8 cellular contexts compared by ENCODE assay signal in the genomic region with DNA sequence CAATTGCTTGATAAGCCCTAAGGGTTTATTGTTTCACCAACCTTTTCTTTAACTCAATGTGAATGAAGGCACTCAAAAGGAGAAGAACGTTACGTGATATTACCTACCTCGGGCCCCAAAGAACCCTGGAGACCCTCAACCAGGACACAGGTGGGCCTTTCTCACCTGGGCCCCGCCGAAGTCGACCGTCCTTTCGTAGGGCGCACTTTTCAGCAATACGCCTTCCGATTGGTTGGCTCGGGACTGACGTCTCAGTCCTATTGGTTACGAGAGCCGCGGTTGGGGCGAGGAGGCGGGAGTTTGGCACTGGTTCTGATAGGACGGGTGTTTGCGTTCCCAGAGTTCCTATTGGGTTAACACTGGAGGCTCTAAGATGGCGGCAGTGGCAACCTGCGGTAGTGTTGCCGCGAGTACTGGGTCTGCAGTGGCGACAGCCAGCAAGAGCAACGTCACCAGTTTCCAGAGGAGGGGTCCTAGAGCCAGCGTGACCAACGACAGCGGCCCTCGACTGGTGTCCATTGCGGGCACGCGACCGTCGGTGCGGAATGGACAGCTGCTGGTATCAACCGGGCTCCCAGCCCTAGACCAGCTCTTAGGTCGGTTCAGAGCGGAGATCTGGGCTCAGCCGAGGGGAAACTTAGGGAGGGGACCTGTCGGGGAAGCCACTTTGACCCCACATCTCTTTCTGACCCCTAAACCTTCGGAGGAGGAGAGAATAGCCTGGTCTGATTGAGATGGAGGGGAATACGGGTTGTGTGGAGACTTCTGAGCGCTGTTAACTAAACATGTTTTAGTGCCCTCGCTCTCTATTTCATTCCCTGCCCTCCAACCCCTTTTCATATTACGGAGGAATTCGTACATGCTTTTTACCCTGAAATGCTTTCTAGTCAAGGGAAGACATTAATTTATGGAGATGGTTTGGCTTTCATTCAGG. TPM values are rescaled to one million over a fixed set of nuclear protein-coding genes. Genes with fewer than 3 reads are reported as not detected.
A peak's percentile ranks its signal among the peaks of the same experiment; 100 is the strongest.
DNase-seq lines count a peak whose midpoint lies in the region; ATAC-seq, FAIRE-seq and TF ChIP-seq lines count a peak whose summit lies in the region.

A gene with protein sequence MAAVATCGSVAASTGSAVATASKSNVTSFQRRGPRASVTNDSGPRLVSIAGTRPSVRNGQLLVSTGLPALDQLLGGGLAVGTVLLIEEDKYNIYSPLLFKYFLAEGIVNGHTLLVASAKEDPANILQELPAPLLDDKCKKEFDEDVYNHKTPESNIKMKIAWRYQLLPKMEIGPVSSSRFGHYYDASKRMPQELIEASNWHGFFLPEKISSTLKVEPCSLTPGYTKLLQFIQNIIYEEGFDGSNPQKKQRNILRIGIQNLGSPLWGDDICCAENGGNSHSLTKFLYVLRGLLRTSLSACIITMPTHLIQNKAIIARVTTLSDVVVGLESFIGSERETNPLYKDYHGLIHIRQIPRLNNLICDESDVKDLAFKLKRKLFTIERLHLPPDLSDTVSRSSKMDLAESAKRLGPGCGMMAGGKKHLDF (plus strand): TSS at position 356 of the 934 bp plus-strand sequence. CDS start 18 bp downstream, at position 374.
A gene with protein sequence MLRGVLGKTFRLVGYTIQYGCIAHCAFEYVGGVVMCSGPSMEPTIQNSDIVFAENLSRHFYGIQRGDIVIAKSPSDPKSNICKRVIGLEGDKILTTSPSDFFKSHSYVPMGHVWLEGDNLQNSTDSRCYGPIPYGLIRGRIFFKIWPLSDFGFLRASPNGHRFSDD (minus strand): TSS at position 211 of the 934 bp plus-strand sequence. CDS start 46,346 bp downstream, outside the sequence.

- peak within 1 kb of the TSS; percentile 86 for H3K4me3 Mint-ChIP-seq in dendritic cell treated with granulocyte-macrophage colony-stimulating factor and Interleukin-4, amounts not matched to agents 40 ng/mL and 50 ng/mL, for 4 days

- H3K9ac ChIP-seq in BLaER1 treated with 17β-estradiol and CSF1 and Interleukin-3, amounts not matched to agents 10 nM and 100 nM = peak within 1 kb of the TSS; percentile 83 to 88 (median 86)
- H3K9ac ChIP-seq in HepG2 (ENCODE audit: insufficient read depth, low read depth, low read length) = peak within 1 kb of the TSS; percentile 83

- no peaks in the 10 kb centered on the region for H3K9me3 ChIP-seq in BLaER1 treated with 17β-estradiol and CSF1 and Interleukin-3, amounts not matched to agents 10 nM and 100 nM (replicated peaks in 1 of 11)
- no peaks in the 10 kb centered on the region for H3K9me3 ChIP-seq in HepG2 (ENCODE audit: low read length)

- peak within 1 kb of the TSS; percentile 90 for H3K27ac Mint-ChIP-seq in dendritic cell treated with granulocyte-macrophage colony-stimulating factor and Interleukin-4, amounts not matched to agents 40 ng/mL and 50 ng/mL, for 4 days

- H3K4me2 ChIP-seq in BLaER1 treated with 17β-estradiol and CSF1 and Interleukin-3, amounts not matched to agents 10 nM and 100 nM = peak within 1 kb of the TSS; percentile 74 to 94 (median 81)
- peak within 1 kb of the TSS; percentile 90 for H3K4me2 ChIP-seq in HepG2 (ENCODE audit: low read depth, low read length)

- H3K27ac ChIP-seq in BLaER1 treated with 17β-estradiol and CSF1 and Interleukin-3, amounts not matched to agents 10 nM and 100 nM = peak within 1 kb of the TSS; percentile 68 to 89 (median 80)
- H3K27ac ChIP-seq in HepG2 (ENCODE audit: extremely low read length, insufficient read depth, low read length) = peak within 1 kb of the TSS; percentile 89

- peaks cover 4 to 24% (median 8%) of the 10 kb centered on the region in 11 experiments; a peak in 17 of 22 replicates for H3K36me3 ChIP-seq in BLaER1 treated with 17β-estradiol and CSF1 and Interleukin-3, amounts not matched to agents 10 nM and 100 nM
- peaks cover 0 to 5% of the 10 kb centered on the region in 2 experiments; a peak in 1 of 5 replicates for H3K36me3 ChIP-seq in HepG2 (replicated peaks in 1 of 2; ENCODE audit: control insufficient read depth in 1 of 2, insufficient read depth in 2 of 2, low read length in 2 of 2)

- DNase-seq in NCI-H748 (lab: John Stamatoyannopoulos, UW; ENCODE audit: unreplicated experiment) (peak; percentile 99), HepG2 (ENCODE audit: low spot score) (peak; percentile 97)
- DNase-seq in activated CD4-positive, alpha-beta T cell treated with anti-CD3 and anti-CD28 coated beads, Interleukin-2, amount 50 U/mL, for 1 hour = peak; percentile 95
- DNase-seq in stimulated activated CD4-positive, alpha-beta T cell treated with anti-CD3 and anti-CD28 coated beads, Interleukin-4, amount 100 ng/mL, for 1 hour = peak; percentile 93

- H3K36me3 Mint-ChIP-seq in dendritic cell treated with granulocyte-macrophage colony-stimulating factor and Interleukin-4, amounts not matched to agents 40 ng/mL and 50 ng/mL, for 4 days (ENCODE audit: low read depth) = peaks cover 15% of the 10 kb centered on the region

- H3K4me1 Mint-ChIP-seq in dendritic cell treated with granulocyte-macrophage colony-stimulating factor and Interleukin-4, amounts not matched to agents 40 ng/mL and 50 ng/mL, for 4 days (ENCODE audit: low read depth) = peaks cover 5% of the 10 kb centered on the region

- peak within 1 kb of the TSS; percentile 82 to 98 (median 86) for H3K4me3 ChIP-seq in BLaER1 treated with 17β-estradiol and CSF1 and Interleukin-3, amounts not matched to agents 10 nM and 100 nM
- peak within 1 kb of the TSS; percentile 68 to 92 (median 86) for H3K4me3 ChIP-seq in HepG2 (replicated peaks in 1 of 3; ENCODE audit: insufficient read depth in 1 of 3, low read depth in 2 of 3, low read length in 3 of 3)

- BruUV-seq in HepG2 (replicated peaks; lab: Mats Ljungman, UMichigan) = TSS peak; percentile 82

- intact Hi-C loops in dendritic cell treated with granulocyte-macrophage colony-stimulating factor and Interleukin-4, amounts not matched to agents 40 ng/mL and 50 ng/mL, for 4 days (cut with micrococcal nuclease) = loop anchor here (1.0 to 10.0 kb wide), 2 partner anchors 140 to 295 kb away; a partner anchor contains a TSS
- intact Hi-C loops in HepG2 (cut with micrococcal nuclease; ENCODE audit: unreplicated experiment) = loop anchor here (10.0 kb wide), 1 partner anchor 305 kb away; a partner anchor contains a TSS

- WGBS in HepG2 (ENCODE audit: low lambda C conversion rate) = under 1% methylated on average over 17 of the region's 47 CpGs

- TF ChIP-seq CTCF in HepG2 (CRISPR knock-in tag; IDR thresholded peaks at IDR 0.05) = no peak; the same call in 1 of the 2 replicates

- FAIRE-seq in HepG2 (lab: Jason Lieb, UNC) = peak; percentile 58

- no peaks in the 10 kb centered on the region for H3K9me3 Mint-ChIP-seq in dendritic cell treated with granulocyte-macrophage colony-stimulating factor and Interleukin-4, amounts not matched to agents 40 ng/mL and 50 ng/mL, for 4 days

- peaks cover 67% of the 10 kb centered on the region for H3K79me2 ChIP-seq in HepG2 (ENCODE audit: insufficient read depth, low read length)

- POLR2A ChIA-PET in HepG2 (lab: Yijun Ruan, JAX) = no interaction called here

- TF ChIP-seq RAD21 in HepG2 (CRISPR knock-in tag; IDR thresholded peaks at IDR 0.05) = no peak

- H4K20me1 ChIP-seq in BLaER1 treated with 17β-estradiol and CSF1 and Interleukin-3, amounts not matched to agents 10 nM and 100 nM = peaks cover 0 to 7% (median 0%) of the 10 kb centered on the region in 11 experiments; a peak in 3 of 22 replicates
- H4K20me1 ChIP-seq in HepG2 (ENCODE audit: insufficient read depth, low read length) = no peaks in the 10 kb centered on the region

- H3K4me1 ChIP-seq in BLaER1 treated with 17β-estradiol and CSF1 and Interleukin-3, amounts not matched to agents 10 nM and 100 nM = peaks cover 9 to 30% (median 25%) of the 10 kb centered on the region in 10 experiments; a peak in 19 of 20 replicates
- H3K4me1 ChIP-seq in HepG2 (ENCODE audit: insufficient read depth, low read length) = peaks cover 42% of the 10 kb centered on the region

- no peaks in the 10 kb centered on the region for H3K27me3 Mint-ChIP-seq in dendritic cell treated with granulocyte-macrophage colony-stimulating factor and Interleukin-4, amounts not matched to agents 40 ng/mL and 50 ng/mL, for 4 days

- TF ChIP-seq POLR2A in HepG2 (IDR thresholded peaks at IDR 0.05; ENCODE audit: insufficient read depth in 1 of 2, low read depth in 2 of 2, low read length in 2 of 2) = peak; percentile 81 to 92

- in situ Hi-C loops in HepG2 (cut with HindIII; ENCODE audit: extremely low pct_ligation_motif_present, low pct_unique_long_range_greater_than_20kb) = no loop called here

- H2AFZ ChIP-seq in HepG2 (ENCODE audit: low read length) = peak within 1 kb of the TSS; percentile 52

- H3K27me3 ChIP-seq in BLaER1 treated with 17β-estradiol and CSF1 and Interleukin-3, amounts not matched to agents 10 nM and 100 nM = no peaks in the 10 kb centered on the region
- no peaks in the 10 kb centered on the region; a peak in 1 of 5 replicates for H3K27me3 ChIP-seq in HepG2 (ENCODE audit: control insufficient read depth in 1 of 2, insufficient read depth in 2 of 2, low read length in 2 of 2)

- ATAC-seq in GM19351 (IDR thresholded peaks at IDR 0.05; ENCODE audit: unreplicated experiment) = peak; percentile 100
- ATAC-seq in HG03521 (IDR thresholded peaks at IDR 0.05; ENCODE audit: unreplicated experiment) = peak; percentile 100
- peak; percentile 99 for ATAC-seq in HepG2

- TF ChIP-seq EP300 in HepG2 (IDR thresholded peaks at IDR 0.05; ENCODE audit: low read depth in 2 of 2, low read length in 2 of 2) (no peak), HepG2 (CRISPR knock-in tag; IDR thresholded peaks at IDR 0.05; ENCODE audit: borderline replicate concordance) (no peak)

- CTCF ChIA-PET in HepG2 (lab: Yijun Ruan, JAX; ENCODE audit: low intra/inter-chr PET ratio, low total read pairs) = no interaction called here

RNA-seq across cellular contexts. Expression of the first gene that starts in this region (rescaled TPM):
- total RNA-seq in HepG2 (2016; rRNA removed; fragmentation: Illumina TruSeq; extraction: Trizol) = 19.1 and 23.1 TPM in 2 replicates
- total RNA-seq in HepG2 (2016; cell fraction: cytosol; rRNA removed; fragmentation: Illumina TruSeq; extraction: Trizol; ENCODE audit: low read depth) = 3.9 and 5.7 TPM in 2 replicates
- total RNA-seq in HepG2 (2016; cell fraction: insoluble cytoplasmic fraction; rRNA removed; fragmentation: Illumina TruSeq; extraction: Trizol) = 17.1 and 19.0 TPM in 2 replicates
- 8.0 and 9.1 TPM in 2 replicates for total RNA-seq in HepG2 (2016; cell fraction: membrane; rRNA removed; fragmentation: Illumina TruSeq; extraction: Trizol)
- 31.1 and 33.6 TPM in 2 replicates for total RNA-seq in HepG2 (2016; cell fraction: nucleus; rRNA removed; fragmentation: Illumina TruSeq; extraction: Trizol)
- 10.8 and 12.8 TPM in 2 replicates for polyA plus RNA-seq in HepG2 (2011; rRNA removed)
- polyA plus RNA-seq in HepG2 (2011; cell fraction: cytosol; rRNA removed) = 7.0 and 7.4 TPM in 2 replicates
- polyA plus RNA-seq in HepG2 (2011; cell fraction: nucleus; rRNA removed) = 3.7 and 3.8 TPM in 2 replicates
- polyA plus RNA-seq in HepG2 (2012) = 6.9 and 11.8 TPM in 2 replicates
- polyA plus RNA-seq in HepG2 (2016; cell fraction: cytosol; fragmentation: Illumina TruSeq; extraction: Trizol; ENCODE audit: low read depth) = 4.8 TPM in 2 replicates
- polyA plus RNA-seq in HepG2 (2016; cell fraction: insoluble cytoplasmic fraction; fragmentation: Illumina TruSeq; extraction: Trizol; ENCODE audit: low read depth) = 24.0 and 26.4 TPM in 2 replicates
- 7.8 and 9.4 TPM in 2 replicates for polyA plus RNA-seq in HepG2 (2016; cell fraction: membrane; fragmentation: Illumina TruSeq; extraction: Trizol; ENCODE audit: low read depth)
- polyA plus RNA-seq in HepG2 (2016; cell fraction: nucleus; fragmentation: Illumina TruSeq; extraction: Trizol; ENCODE audit: insufficient read depth, low read depth) = 10.4 and 10.7 TPM in 2 replicates
- 12.8 and 23.6 TPM in 2 replicates for polyA minus RNA-seq in HepG2 (2011; rRNA and poly(A)+ RNA removed; ENCODE audit: low replicate concordance)
- polyA minus RNA-seq in HepG2 (2011; cell fraction: cytosol; rRNA and poly(A)+ RNA removed) = 7.4 and 8.1 TPM in 2 replicates
- 78.1 and 97.2 TPM in 2 replicates for polyA minus RNA-seq in HepG2 (2011; cell fraction: nucleus; rRNA and poly(A)+ RNA removed)

RNA-seq across cellular contexts. Expression of the second gene that starts in this region (rescaled TPM):
- 51.8 and 57.9 TPM in 2 replicates for total RNA-seq in HepG2 (2016; rRNA removed; fragmentation: Illumina TruSeq; extraction: Trizol)
- total RNA-seq in HepG2 (2016; cell fraction: cytosol; rRNA removed; fragmentation: Illumina TruSeq; extraction: Trizol; ENCODE audit: low read depth) = 104 and 120 TPM in 2 replicates
- total RNA-seq in HepG2 (2016; cell fraction: insoluble cytoplasmic fraction; rRNA removed; fragmentation: Illumina TruSeq; extraction: Trizol) = 64.0 and 123 TPM in 2 replicates
- total RNA-seq in HepG2 (2016; cell fraction: membrane; rRNA removed; fragmentation: Illumina TruSeq; extraction: Trizol) = 84.7 and 100 TPM in 2 replicates
- total RNA-seq in HepG2 (2016; cell fraction: nucleus; rRNA removed; fragmentation: Illumina TruSeq; extraction: Trizol) = 40.4 and 42.9 TPM in 2 replicates
- polyA plus RNA-seq in HepG2 (2011; rRNA removed) = 26.1 and 42.4 TPM in 2 replicates
- polyA plus RNA-seq in HepG2 (2011; cell fraction: cytosol; rRNA removed) = 20.1 and 22.4 TPM in 2 replicates
- polyA plus RNA-seq in HepG2 (2011; cell fraction: nucleus; rRNA removed) = 11.1 and 15.1 TPM in 2 replicates
- polyA plus RNA-seq in HepG2 (2012) = 23.5 and 24.7 TPM in 2 replicates
- 80.2 and 87.5 TPM in 2 replicates for polyA plus RNA-seq in HepG2 (2016; cell fraction: cytosol; fragmentation: Illumina TruSeq; extraction: Trizol; ENCODE audit: low read depth)
- polyA plus RNA-seq in HepG2 (2016; cell fraction: insoluble cytoplasmic fraction; fragmentation: Illumina TruSeq; extraction: Trizol; ENCODE audit: low read depth) = 46.2 and 82.2 TPM in 2 replicates
- polyA plus RNA-seq in HepG2 (2016; cell fraction: membrane; fragmentation: Illumina TruSeq; extraction: Trizol; ENCODE audit: low read depth) = 60.8 and 86.8 TPM in 2 replicates
- 40.9 and 42.9 TPM in 2 replicates for polyA plus RNA-seq in HepG2 (2016; cell fraction: nucleus; fragmentation: Illumina TruSeq; extraction: Trizol; ENCODE audit: insufficient read depth, low read depth)
- polyA minus RNA-seq in HepG2 (2011; rRNA and poly(A)+ RNA removed; ENCODE audit: low replicate concordance) = 4.9 and 8.8 TPM in 2 replicates
- 5.8 and 5.9 TPM in 2 replicates for polyA minus RNA-seq in HepG2 (2011; cell fraction: cytosol; rRNA and poly(A)+ RNA removed)
- 34.9 and 50.6 TPM in 2 replicates for polyA minus RNA-seq in HepG2 (2011; cell fraction: nucleus; rRNA and poly(A)+ RNA removed)

Comparison
In these comparisons a context has a peak if more than half of its experiments do, and no peak if none do; other contexts are left out.
1. Peak in every context shown above with its lines: DNase-seq, ATAC-seq, H3K4me3 ChIP-seq and H3K27ac ChIP-seq.